18 cellular contexts compared by ENCODE assay signal in the genomic region with DNA sequence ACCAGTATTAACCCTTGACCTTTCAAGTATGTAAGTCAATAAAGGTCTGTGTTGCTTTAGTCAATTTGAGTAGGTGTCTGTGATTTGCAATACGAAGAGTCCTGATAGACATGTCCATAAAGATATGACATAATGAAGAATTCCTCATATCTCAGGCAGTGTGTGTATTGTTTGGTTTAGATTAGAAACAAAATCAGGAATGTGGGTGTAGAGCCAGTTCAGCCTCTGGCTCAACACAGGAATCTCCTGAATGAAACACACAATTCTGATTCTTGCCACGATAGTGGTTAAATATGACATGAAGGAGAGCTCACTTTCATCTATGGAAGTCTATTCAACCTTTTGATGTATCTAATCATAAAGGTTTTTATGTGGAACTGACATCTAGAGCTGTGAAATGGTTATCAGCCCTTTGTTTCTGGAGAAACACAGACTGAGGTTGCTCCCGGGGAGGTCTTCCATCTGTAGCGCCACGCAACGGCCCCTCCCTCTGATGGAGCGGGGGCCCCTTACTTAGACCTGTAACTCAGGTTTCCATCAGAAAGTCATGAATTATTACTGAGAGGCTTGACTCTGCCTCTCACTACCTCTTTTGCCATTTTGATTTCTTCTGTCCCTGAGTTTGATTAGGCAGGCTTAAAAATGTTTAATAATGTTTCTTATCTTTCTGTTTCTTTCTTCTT. TPM values are rescaled to one million over a fixed set of nuclear protein-coding genes. Genes with fewer than 3 reads are reported as not detected.
DNase-seq lines count a peak whose midpoint lies in the region; ATAC-seq and TF ChIP-seq lines count a peak whose summit lies in the region.
"Had no signal": no experiment of that assay in that cellular context is flagged by ENCODE, and none has a peak within 500 bp of the region (broad histone marks: within the 10 kb centered on the region; RNA-seq: fewer than 3 reads in every experiment).

No MANE protein-coding gene starts in this region.

- ATAC-seq in body of pancreas (peak; percentile 74), lung (ENCODE audit: insufficient read depth, low FRiP score) (peak; percentile 20), GM18861 (IDR thresholded peaks at IDR 0.05; ENCODE audit: unreplicated experiment) (no peak)

- H3K27ac ChIP-seq in body of pancreas (peak overlapping the region in 3 of 4 donors; percentile 39 to 65 (median 60)), lung (ENCODE audit: low read depth in 1 of 2, low read length in 1 of 2) (no peak overlapping the region), transverse colon (peak overlapping the region; percentile 66 to 82 (median 74))
- H3K27ac ChIP-seq: 22Rv1, C4-2B, tibial nerve had no signal

- no peaks in the 10 kb centered on the region for H3K9me3 ChIP-seq in body of pancreas
- H3K9me3 ChIP-seq in lung (ENCODE audit: control insufficient read depth in 2 of 2, insufficient read depth in 1 of 2, low read length in 1 of 2) = peaks cover 0 to 4% of the 10 kb centered on the region in 2 donors
- no peaks in the 10 kb centered on the region for H3K9me3 ChIP-seq in transverse colon
- H3K9me3 ChIP-seq: tibial nerve had no signal

- no peak overlapping the region for H3K4me3 ChIP-seq in body of pancreas
- H3K4me3 ChIP-seq in lung = no peak overlapping the region
- no peak overlapping the region for H3K4me3 ChIP-seq in transverse colon
- H3K4me3 ChIP-seq: tibial nerve had no signal

- no peak for TF ChIP-seq POLR2A in body of pancreas (IDR thresholded peaks at IDR 0.05)
- no peak for TF ChIP-seq POLR2A in transverse colon (IDR thresholded peaks at IDR 0.05)

- H3K36me3 ChIP-seq in body of pancreas (replicated peaks in 1 of 2; ENCODE audit: insufficient read depth in 1 of 2, low read depth in 2 of 2) (no peaks in the 10 kb centered on the region), lung (ENCODE audit: control insufficient read depth in 2 of 2, insufficient read depth in 2 of 2, low read length in 2 of 2) (peaks cover 0 to 2% of the 10 kb centered on the region in 2 donors), transverse colon (no peaks in the 10 kb centered on the region)
- H3K36me3 ChIP-seq: tibial nerve had no signal

- no peaks in the 10 kb centered on the region for H3K27me3 ChIP-seq in body of pancreas
- no peaks in the 10 kb centered on the region for H3K27me3 ChIP-seq in lung (ENCODE audit: control insufficient read depth, insufficient read depth)
- no peaks in the 10 kb centered on the region for H3K27me3 ChIP-seq in transverse colon
- H3K27me3 ChIP-seq: tibial nerve had no signal

- TF ChIP-seq EP300 in transverse colon (IDR thresholded peaks at IDR 0.05; ENCODE audit: low read depth) = no peak

- H3K4me1 ChIP-seq in body of pancreas (peaks cover 25% of the 10 kb centered on the region), lung (ENCODE audit: control insufficient read depth in 2 of 2, insufficient read depth in 2 of 2, low read length in 2 of 2) (peaks cover 0 to 11% of the 10 kb centered on the region in 2 donors), transverse colon (peaks cover 4 to 51% (median 22%) of the 10 kb centered on the region in 4 donors)
- H3K4me1 ChIP-seq: tibial nerve had no signal

- TF ChIP-seq CTCF in body of pancreas (IDR thresholded peaks at IDR 0.05) = no peak
- TF ChIP-seq CTCF in lung (IDR thresholded peaks at IDR 0.05; ENCODE audit: control extremely low read depth, extremely low read depth) = no peak
- no peak for TF ChIP-seq CTCF in transverse colon (IDR thresholded peaks at IDR 0.05)

- in situ Hi-C loops in transverse colon (cut with MboI; ENCODE audit: low pct_ligation_motif_present in 1 of 4, low pct_unique_long_range_greater_than_20kb in 1 of 4, low sequenced_read_pairs in 3 of 4) = no loop called here

- peak; percentile 24 for DNase-seq in SIG-M5 treated with dmso at 0.1 percent for 504 hours (lab: John Stamatoyannopoulos, UW; ENCODE audit: unreplicated experiment)
- DNase-seq in SIG-M5 (lab: John Stamatoyannopoulos, UW) = no peak
- no peak for DNase-seq in body of pancreas
- no peak for DNase-seq in lung (ENCODE audit: low spot score)
- no peak for DNase-seq in transverse colon
- DNase-seq in NCI-H524 (lab: John Stamatoyannopoulos, UW) = no peak
- no peak for DNase-seq in cerebellum (ENCODE audit: low spot score)
- DNase-seq: activated CD4-positive, alpha-beta T cell treated with anti-CD3 and anti-CD28 coated beads, Interleukin-2, amount 50 U/mL, for 4 hours; effector memory CD4-positive, alpha-beta T cell; islet precursor cell; NK-92 treated with Interleukin-12 subunit alpha and Interleukin-12 subunit beta, amount 100 ng/mL, for 24 hours; SHP77 treated with DMSO at 0.1 percent for 48 hours; stimulated activated CD4-positive, alpha-beta T cell treated with anti-CD3 and anti-CD28 coated beads, Interleukin-2, amount 100 ng/mL, for 24 hours had no signal

- WGBS in body of pancreas, 2 donors = 47 to 59% methylated on average over 7 of the region's 7 CpGs
- 76 to 82% methylated on average over 7 of the region's 7 CpGs for WGBS in lung, 2 donors
- 70 to 75% methylated on average over 6 to 7 of the region's 7 CpGs for WGBS in transverse colon (ENCODE audit: low coverage in 1 of 2), 2 donors

- intact Hi-C loops in body of pancreas (cut with DNase I) = no loop called here
- intact Hi-C loops in transverse colon (cut with DNase I; ENCODE audit: low total_unique reads) = no loop called here

RNA-seq across cellular contexts. Expression of gene TSPAN2, which starts 19.5 kb away (rescaled TPM):
- total RNA-seq in body of pancreas (1 to 10 TPM; 2.6 to 4.0 TPM), lung (10 to 100 TPM in 1 of 2 donors, 1 to 10 TPM in 1; 10.0 to 10.4 TPM), transverse colon (10 to 100 TPM; 10.8 to 16.4 (median 11.7) TPM), cerebellum (11.1 TPM)
- polyA plus RNA-seq in lung = 1 to 10 TPM; 1.5 to 6.3 TPM

RNA-seq across cellular contexts. Expression of gene TSHB, which starts 40.1 kb away (rescaled TPM):
- total RNA-seq in body of pancreas = not detected
- not detected for total RNA-seq in lung
- not detected for polyA plus RNA-seq in lung
- total RNA-seq in transverse colon = not detected
- total RNA-seq in cerebellum = not detected
- total RNA-seq: mononuclear cell, tibial nerve had no signal

Comparison
In these comparisons a context has a peak if more than half of its experiments do, and no peak if none do; other contexts are left out.
1. H3K27ac ChIP-seq: peak in body of pancreas (3 of 4) and transverse colon (4 of 4); none in lung (0 of 2).